Comparison of ENCODE assay signal across 9 cellular contexts in the genomic region with DNA sequence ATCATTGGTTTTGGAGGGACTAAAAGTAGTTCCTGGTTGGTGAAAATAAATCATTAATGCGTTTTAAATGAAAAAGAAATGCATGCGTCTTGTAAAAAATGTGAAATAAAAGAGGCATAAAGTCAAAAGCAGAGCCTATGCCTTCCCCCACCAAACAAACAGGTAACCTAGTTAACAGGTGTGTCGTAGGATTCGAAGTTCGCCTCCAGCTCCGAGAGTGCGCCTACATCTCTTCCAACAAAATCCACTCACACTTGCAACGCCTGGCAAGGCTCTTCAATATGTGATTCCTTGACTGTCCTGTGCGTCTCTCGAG. TPM values are rescaled to one million over a fixed set of nuclear protein-coding genes. Genes with fewer than 3 reads are reported as not detected.
DNase-seq lines count a peak whose midpoint lies in the region; ATAC-seq, FAIRE-seq and TF ChIP-seq lines count a peak whose summit lies in the region.
"Had no signal": no experiment of that assay in that cellular context is flagged by ENCODE, and none has a peak within 500 bp of the region (broad histone marks: within the 10 kb centered on the region; RNA-seq: fewer than 3 reads in every experiment).

No MANE protein-coding gene starts in this region.

- no TSS peak for BruUV-seq in PC-3 (replicated peaks; lab: Mats Ljungman, UMichigan)

- POLR2A ChIA-PET in PC-3 (lab: Charles Lee; ENCODE audit: unreplicated experiment): interaction anchor here (0.7 kb wide), 1 partner anchor 145 kb away, joined by 3 read pairs; no protein-coding TSS in a partner anchor

- H3K4me1 ChIP-seq in PC-3 (ENCODE audit: insufficient read depth, low read length) (peaks cover 13% of the 10 kb centered on the region; the same call in 1 of the 2 replicates), parathyroid adenoma (peaks cover 2% of the 10 kb centered on the region)

- no peaks in the 10 kb centered on the region for H3K9me2 ChIP-seq in PC-3 (replicated peaks; ENCODE audit: low read length)

- intact Hi-C loops in PC-3 (cut with micrococcal nuclease): no loop called here

- ATAC-seq in PC-3: peak; percentile 42; the same call in 1 of the 2 replicates

- no peaks in the 10 kb centered on the region for H3K36me3 ChIP-seq in PC-3 (ENCODE audit: low read depth, low read length)
- no peaks in the 10 kb centered on the region for H3K36me3 ChIP-seq in parathyroid adenoma (ENCODE audit: control insufficient read depth, insufficient read depth, low read length)

- no peak for DNase-seq in GM19239 (ENCODE audit: insufficient read length, low spot score)
- DNase-seq in PC-3: peak; percentile 2
- DNase-seq in epithelial cell of prostate (ENCODE audit: low read depth, low spot score): no peak
- DNase-seq in GM19238 (ENCODE audit: insufficient read length, low spot score): no peak
- no peak for DNase-seq in NCI-H748 treated with DMSO at 0.1 percent for 48 hours (lab: John Stamatoyannopoulos, UW)
- no peak for DNase-seq in NCI-H1048 (lab: John Stamatoyannopoulos, UW)
- DNase-seq in frontal cortex (ENCODE audit: low spot score in 2 of 2): no peak

- no peaks in the 10 kb centered on the region for H3F3A ChIP-seq in PC-3 (ENCODE audit: low read length, unreplicated experiment)

- TF ChIP-seq CTCF in PC-3 (conservative IDR thresholded peaks at IDR 0.05; ENCODE audit: low read depth, low read length) (no peak), parathyroid adenoma (IDR thresholded peaks at IDR 0.05) (no peak)

- H3K27me3 ChIP-seq in PC-3 (ENCODE audit: low read length) (no peaks in the 10 kb centered on the region), parathyroid adenoma (ENCODE audit: control insufficient read depth, insufficient read depth, low read length) (no peaks in the 10 kb centered on the region)

- H4K20me1 ChIP-seq in PC-3 (ENCODE audit: low read length): peaks cover 22% of the 10 kb centered on the region

- H3K27ac ChIP-seq in PC-3 (ENCODE audit: low read length) (no peak overlapping the region), epithelial cell of prostate (peak overlapping the region; percentile 85), parathyroid adenoma (peak overlapping the region; percentile 81)

- H3K9me3 ChIP-seq in PC-3 (ENCODE audit: low read length): no peaks in the 10 kb centered on the region
- H3K9me3 ChIP-seq in parathyroid adenoma (ENCODE audit: control insufficient read depth, low read length): no peaks in the 10 kb centered on the region

- H3K9ac ChIP-seq in PC-3 (ENCODE audit: low read length) (peak overlapping the region; percentile 78), parathyroid adenoma (peak overlapping the region; percentile 56)

- H3K79me2 ChIP-seq in PC-3 (ENCODE audit: low read length) (peaks cover 46% of the 10 kb centered on the region), parathyroid adenoma (peaks cover 34% of the 10 kb centered on the region)

- FAIRE-seq in GM19239 (lab: Jason Lieb, UNC) (peak; percentile 79), frontal cortex (lab: Jason Lieb, UNC) (no peak)
- FAIRE-seq: TTC549 had no signal

- CTCF ChIA-PET in PC-3 (lab: Charles Lee): no interaction called here

- H3K4me2 ChIP-seq in PC-3 (ENCODE audit: low read length) (peak overlapping the region; percentile 80), parathyroid adenoma (ENCODE audit: low read length) (peak overlapping the region; percentile 74)

- peak overlapping the region; percentile 80 for H3K4me3 ChIP-seq in PC-3 (ENCODE audit: low read length)
- peak overlapping the region; percentile 74 for H3K4me3 ChIP-seq in parathyroid adenoma (ENCODE audit: low read depth, low read length)

- H2AFZ ChIP-seq in PC-3 (ENCODE audit: low read length) (peak overlapping the region; percentile 75), parathyroid adenoma (peak overlapping the region; percentile 89)

RNA-seq across cellular contexts. Expression of a gene that starts 0.7 kb away (rescaled TPM):
- 19.7 and 42.8 TPM in 2 replicates for total RNA-seq in PC-3 (2014; rRNA removed)
- 63.2 TPM for total RNA-seq in frontal cortex
